12 cellular contexts compared by ENCODE assay signal in the genomic region with DNA sequence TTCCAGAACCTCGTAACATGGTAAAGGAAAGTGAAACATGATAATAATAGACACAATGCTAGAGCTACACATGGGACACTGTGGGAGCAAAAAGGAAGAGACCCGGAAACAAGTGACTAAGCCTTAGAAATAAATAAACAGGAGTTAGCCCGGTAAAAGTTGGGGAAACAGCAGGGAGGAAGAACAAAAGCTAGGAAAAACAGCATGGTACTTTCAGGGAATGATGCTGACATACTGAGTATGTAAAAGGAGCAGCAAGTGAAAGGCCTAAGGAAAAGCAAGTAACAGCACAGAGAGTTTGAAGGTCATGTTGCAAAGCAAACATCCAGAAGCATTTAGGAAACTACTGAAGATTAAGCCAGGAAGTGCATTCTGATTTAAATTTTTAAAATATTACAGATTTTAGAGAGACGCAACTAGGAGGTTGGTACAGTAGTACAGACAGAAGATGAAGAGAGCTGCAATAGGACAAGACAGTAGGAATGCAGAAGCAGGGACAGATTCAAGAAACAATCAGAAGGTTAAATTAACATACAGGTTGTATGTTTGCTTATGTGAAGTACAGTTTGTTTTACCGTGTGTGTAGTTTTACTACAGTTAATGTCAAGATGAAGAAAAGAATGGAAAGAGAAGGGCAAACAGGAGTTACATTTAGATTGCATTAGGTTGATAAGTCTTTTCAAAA.
DNase-seq lines count a peak whose midpoint lies in the region; ATAC-seq, FAIRE-seq and TF ChIP-seq lines count a peak whose summit lies in the region.
"Had no signal": no experiment of that assay in that cellular context is flagged by ENCODE, and none has a peak within 500 bp of the region (broad histone marks: within the 10 kb centered on the region; RNA-seq: fewer than 3 reads in every experiment).

No MANE protein-coding gene starts in this region.

- TF ChIP-seq CTCF in AG10803 (conservative IDR thresholded peaks at IDR 0.05; ENCODE audit: low read length) (no peak), mucosa of descending colon (IDR thresholded peaks at IDR 0.05) (no peak)

- intact Hi-C loops in mucosa of descending colon (cut with DNase I, micrococcal nuclease) (loop anchor here in 1 of 2 donors (5.0 kb wide), 1 partner anchor 82 kb away; no protein-coding TSS in a partner anchor), head of caudate nucleus (cut with DNase I) (loop anchor here (10.0 kb wide), 1 partner anchor 60 kb away; the partner anchor contains the start of gene ARHGAP12)

- FAIRE-seq in HTR-8/SVneo (lab: Jason Lieb, UNC): peak; percentile 69
- FAIRE-seq: bronchial epithelial cell had no signal

- H3K27me3 ChIP-seq in endocrine pancreas (ENCODE audit: control insufficient read depth, insufficient read depth, low read length): no peaks in the 10 kb centered on the region

- H3K4me3 ChIP-seq in AG10803 (ENCODE audit: low read length) (peak overlapping the region; percentile 6; the same call in 1 of the 2 replicates), endocrine pancreas (ENCODE audit: control insufficient read depth, insufficient read depth, low read length) (peak overlapping the region; percentile 80), mucosa of descending colon (no peak overlapping the region)

- peak; percentile 67 for ATAC-seq in mucosa of descending colon
- ATAC-seq: naive thymus-derived CD4-positive, alpha-beta T cell had no signal

- H3K9ac ChIP-seq in endocrine pancreas (ENCODE audit: control insufficient read depth, insufficient read depth, low read length): no peak overlapping the region

- H3K4me1 ChIP-seq in endocrine pancreas (ENCODE audit: control insufficient read depth, insufficient read depth, low read length) (peaks cover 23% of the 10 kb centered on the region), mucosa of descending colon (ENCODE audit: low read depth) (peaks cover 18% of the 10 kb centered on the region)

- H3K36me3 ChIP-seq in endocrine pancreas (ENCODE audit: control insufficient read depth, insufficient read depth, low read length): no peaks in the 10 kb centered on the region
- no peaks in the 10 kb centered on the region for H3K36me3 ChIP-seq in mucosa of descending colon (ENCODE audit: low read depth)

- H3K9me3 ChIP-seq in endocrine pancreas (ENCODE audit: control insufficient read depth, low read length) (no peaks in the 10 kb centered on the region), mucosa of descending colon (no peaks in the 10 kb centered on the region)

- DNase-seq in AG10803 (ENCODE audit: low read depth) (no peak), HTR-8/SVneo (ENCODE audit: insufficient read length, low spot score) (no peak), mucosa of descending colon (no peak), SW480 (ENCODE audit: low spot score) (no peak), activated gamma-delta T cell (lab: John Stamatoyannopoulos, UW) (no peak), DMS114 treated with DMSO at 0.1 percent for 48 hours (lab: John Stamatoyannopoulos, UW; ENCODE audit: unreplicated experiment) (no peak), head of caudate nucleus (no peak)
- DNase-seq: DND-41; naive thymus-derived CD4-positive, alpha-beta T cell; NCI-H2227 treated with DMSO at 0.1 percent for 48 hours had no signal
